8 cellular contexts compared by ENCODE assay signal in genomic region chr6:116461563-116462507, GRCh38. TPM values are rescaled to one million over a fixed set of nuclear protein-coding genes. Genes with fewer than 3 reads are reported as not detected.
DNase-seq lines count a peak whose midpoint lies in the region; ATAC-seq and TF ChIP-seq lines count a peak whose summit lies in the region.

No MANE protein-coding gene starts in this region.

- peaks cover 35% of the 10 kb centered on the region for H3K27me3 Mint-ChIP-seq in activated T-cell treated with anti-CD3 and anti-CD28 coated beads, Interleukin-2, amount 50 U/mL, for 24 hours
- peaks cover 54% of the 10 kb centered on the region for H3K27me3 Mint-ChIP-seq in type B pancreatic cell

- TF ChIP-seq CTCF in GM12875 (IDR thresholded peaks at IDR 0.05; ENCODE audit: borderline replicate concordance, insufficient read depth, low read depth, low read length): no peak
- no peak for TF ChIP-seq CTCF in HEK293 (tag by site-specific recombination; IDR thresholded peaks at IDR 0.05)
- peak; percentile 6 for TF ChIP-seq CTCF in foreskin keratinocyte (conservative IDR thresholded peaks at IDR 0.05)
- no peak for TF ChIP-seq CTCF in neutrophil (IDR thresholded peaks at IDR 0.05)
- TF ChIP-seq CTCF in type B pancreatic cell (conservative IDR thresholded peaks at IDR 0.05): no peak

- peak; percentile 87 for ATAC-seq in foreskin keratinocyte

- no peaks in the 10 kb centered on the region for H3K9me3 Mint-ChIP-seq in activated T-cell treated with anti-CD3 and anti-CD28 coated beads, Interleukin-2, amount 50 U/mL, for 24 hours
- peaks cover 8% of the 10 kb centered on the region for H3K9me3 Mint-ChIP-seq in type B pancreatic cell

- H3K4me3 ChIP-seq in GM12875 (ENCODE audit: low read depth, low read length) (peak overlapping the region; percentile 40), HEK293 (ENCODE audit: low read depth, low read length) (peak overlapping the region; percentile 14), neutrophil (ENCODE audit: low read depth in 1 of 2, low read length in 1 of 2) (peak overlapping the region; percentile 73 to 74)

- H3K27ac ChIP-seq in HEK293 (ENCODE audit: extremely low read depth, low read depth, low read length): peak overlapping the region; percentile 36; the same call in 1 of the 2 replicates
- H3K27ac ChIP-seq in foreskin keratinocyte: no peak overlapping the region
- H3K27ac ChIP-seq in neutrophil: peak overlapping the region; percentile 76

- POLR2A ChIA-PET in HEK293 (lab: Yijun Ruan, JAX): no interaction called here

- CTCF ChIA-PET in HEK293 (lab: Yijun Ruan, JAX): interaction anchor here (0.7 to 1.2 kb wide), 6 partner anchors 32 to 174 kb away, joined by 3 to 7 read pairs (median 4); partner anchors contain the start of gene CALHM5

- no peaks in the 10 kb centered on the region for H3K36me3 Mint-ChIP-seq in activated T-cell treated with anti-CD3 and anti-CD28 coated beads, Interleukin-2, amount 50 U/mL, for 24 hours (ENCODE audit: low read depth)
- H3K36me3 Mint-ChIP-seq in type B pancreatic cell: no peaks in the 10 kb centered on the region

- no peaks in the 10 kb centered on the region for H3K9me3 ChIP-seq in HEK293 (ENCODE audit: control insufficient read depth, insufficient read depth, low read depth, low read length)
- H3K9me3 ChIP-seq in neutrophil: no peaks in the 10 kb centered on the region

- H3K4me3 Mint-ChIP-seq in activated T-cell treated with anti-CD3 and anti-CD28 coated beads, Interleukin-2, amount 50 U/mL, for 24 hours: peak overlapping the region; percentile 53
- H3K4me3 Mint-ChIP-seq in type B pancreatic cell: peak overlapping the region; percentile 77

- H3K36me3 ChIP-seq in HEK293 (ENCODE audit: control insufficient read depth in 2 of 2, insufficient read depth in 1 of 2, low read length in 2 of 2): no peaks in the 10 kb centered on the region
- no peaks in the 10 kb centered on the region for H3K36me3 ChIP-seq in neutrophil

- DNase-seq in NCI-H1092 treated with DMSO at 0.1 percent for 48 hours (lab: John Stamatoyannopoulos, UW) (peak; percentile 44), foreskin keratinocyte (peak in 1 of 2 donors; percentile 42), type B pancreatic cell (ENCODE audit: extremely low spot score, unreplicated experiment) (peak; percentile 73), NCI-H1048 (lab: John Stamatoyannopoulos, UW) (no peak)
- peak; percentile 74 for DNase-seq in activated T-cell treated with anti-CD3 and anti-CD28 coated beads, Interleukin-2, amount 50 U/mL, for 24 hours

- peaks cover 37% of the 10 kb centered on the region for H3K4me1 Mint-ChIP-seq in activated T-cell treated with anti-CD3 and anti-CD28 coated beads, Interleukin-2, amount 50 U/mL, for 24 hours (ENCODE audit: low read depth)
- peaks cover 9% of the 10 kb centered on the region for H3K4me1 Mint-ChIP-seq in type B pancreatic cell (ENCODE audit: unreplicated experiment)

- H3K27me3 ChIP-seq in foreskin keratinocyte (peaks cover 19% of the 10 kb centered on the region), neutrophil (no peaks in the 10 kb centered on the region)

- H3K4me1 ChIP-seq in HEK293 (ENCODE audit: control insufficient read depth, insufficient read depth, low read length): no peaks in the 10 kb centered on the region
- H3K4me1 ChIP-seq in foreskin keratinocyte: peaks cover 4% of the 10 kb centered on the region
- H3K4me1 ChIP-seq in neutrophil (ENCODE audit: control insufficient read depth in 1 of 2, insufficient read depth in 1 of 2, low read depth in 1 of 2, low read length in 1 of 2): peaks cover 40 to 47% of the 10 kb centered on the region in 2 experiments

- peak overlapping the region; percentile 64 for H3K27ac Mint-ChIP-seq in activated T-cell treated with anti-CD3 and anti-CD28 coated beads, Interleukin-2, amount 50 U/mL, for 24 hours
- H3K27ac Mint-ChIP-seq in type B pancreatic cell: no peak overlapping the region

TF ChIP-seq in HEK293, 187 proteins besides CTCF, POLR2A, EP300 and RAD21 (continues in another document):
- TF ChIP-seq, protein P1, sequence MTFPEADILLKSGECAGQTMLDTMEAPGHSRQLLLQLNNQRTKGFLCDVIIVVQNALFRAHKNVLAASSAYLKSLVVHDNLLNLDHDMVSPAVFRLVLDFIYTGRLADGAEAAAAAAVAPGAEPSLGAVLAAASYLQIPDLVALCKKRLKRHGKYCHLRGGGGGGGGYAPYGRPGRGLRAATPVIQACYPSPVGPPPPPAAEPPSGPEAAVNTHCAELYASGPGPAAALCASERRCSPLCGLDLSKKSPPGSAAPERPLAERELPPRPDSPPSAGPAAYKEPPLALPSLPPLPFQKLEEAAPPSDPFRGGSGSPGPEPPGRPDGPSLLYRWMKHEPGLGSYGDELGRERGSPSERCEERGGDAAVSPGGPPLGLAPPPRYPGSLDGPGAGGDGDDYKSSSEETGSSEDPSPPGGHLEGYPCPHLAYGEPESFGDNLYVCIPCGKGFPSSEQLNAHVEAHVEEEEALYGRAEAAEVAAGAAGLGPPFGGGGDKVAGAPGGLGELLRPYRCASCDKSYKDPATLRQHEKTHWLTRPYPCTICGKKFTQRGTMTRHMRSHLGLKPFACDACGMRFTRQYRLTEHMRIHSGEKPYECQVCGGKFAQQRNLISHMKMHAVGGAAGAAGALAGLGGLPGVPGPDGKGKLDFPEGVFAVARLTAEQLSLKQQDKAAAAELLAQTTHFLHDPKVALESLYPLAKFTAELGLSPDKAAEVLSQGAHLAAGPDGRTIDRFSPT (tag by site-specific recombination; IDR thresholded peaks at IDR 0.05): no peak
- TF ChIP-seq ZNF391 (tag by site-specific recombination; IDR thresholded peaks at IDR 0.05; ENCODE audit: borderline replicate concordance, low read depth) (no peak), BCL11A (tag by site-specific recombination; IDR thresholded peaks at IDR 0.05; ENCODE audit: low read depth) (no peak), ZNF114 (tag by site-specific recombination; IDR thresholded peaks at IDR 0.05) (no peak), SP2 (tag by site-specific recombination; IDR thresholded peaks at IDR 0.05) (no peak), ZNF132 (tag by site-specific recombination; IDR thresholded peaks at IDR 0.05; ENCODE audit: borderline replicate concordance) (no peak), ZIC2 (tag by site-specific recombination; IDR thresholded peaks at IDR 0.05) (no peak), ZNF629 (tag by site-specific recombination; IDR thresholded peaks at IDR 0.05) (no peak), ZNF580 (tag by site-specific recombination; IDR thresholded peaks at IDR 0.05) (no peak), SP7 (tag by site-specific recombination; IDR thresholded peaks at IDR 0.05) (no peak), PRDM2 (tag by site-specific recombination; IDR thresholded peaks at IDR 0.05; ENCODE audit: borderline replicate concordance) (no peak)

RNA-seq across cellular contexts. Expression of gene CALHM6, which starts 0.7 kb away (rescaled TPM):
- 3.0 and 3.2 TPM in 2 replicates for total RNA-seq in foreskin keratinocyte
- 4.0 and 4.6 TPM in 2 replicates for polyA plus RNA-seq in foreskin keratinocyte
- total RNA-seq in type B pancreatic cell (ENCODE audit: low replicate concordance): 0.99 and 1.6 TPM in 2 replicates

RNA-seq across cellular contexts. Expression of gene CALHM5, which starts 49.6 kb away (rescaled TPM):
- total RNA-seq in foreskin keratinocyte: 0.11 and 0.20 TPM in 2 replicates
- 0.03 and 0.10 TPM in 2 replicates for polyA plus RNA-seq in foreskin keratinocyte
- 0.10 and 0.46 TPM in 2 replicates for total RNA-seq in type B pancreatic cell (ENCODE audit: low replicate concordance)

Comparison
In these comparisons a context has a peak if more than half of its experiments do, and no peak if none do; other contexts are left out.
1. H3K4me3 ChIP-seq: peak in every context shown above with its lines; median percentile 74 in neutrophil; 40 in GM12875; 14 in HEK293.